In the genomic region with DNA sequence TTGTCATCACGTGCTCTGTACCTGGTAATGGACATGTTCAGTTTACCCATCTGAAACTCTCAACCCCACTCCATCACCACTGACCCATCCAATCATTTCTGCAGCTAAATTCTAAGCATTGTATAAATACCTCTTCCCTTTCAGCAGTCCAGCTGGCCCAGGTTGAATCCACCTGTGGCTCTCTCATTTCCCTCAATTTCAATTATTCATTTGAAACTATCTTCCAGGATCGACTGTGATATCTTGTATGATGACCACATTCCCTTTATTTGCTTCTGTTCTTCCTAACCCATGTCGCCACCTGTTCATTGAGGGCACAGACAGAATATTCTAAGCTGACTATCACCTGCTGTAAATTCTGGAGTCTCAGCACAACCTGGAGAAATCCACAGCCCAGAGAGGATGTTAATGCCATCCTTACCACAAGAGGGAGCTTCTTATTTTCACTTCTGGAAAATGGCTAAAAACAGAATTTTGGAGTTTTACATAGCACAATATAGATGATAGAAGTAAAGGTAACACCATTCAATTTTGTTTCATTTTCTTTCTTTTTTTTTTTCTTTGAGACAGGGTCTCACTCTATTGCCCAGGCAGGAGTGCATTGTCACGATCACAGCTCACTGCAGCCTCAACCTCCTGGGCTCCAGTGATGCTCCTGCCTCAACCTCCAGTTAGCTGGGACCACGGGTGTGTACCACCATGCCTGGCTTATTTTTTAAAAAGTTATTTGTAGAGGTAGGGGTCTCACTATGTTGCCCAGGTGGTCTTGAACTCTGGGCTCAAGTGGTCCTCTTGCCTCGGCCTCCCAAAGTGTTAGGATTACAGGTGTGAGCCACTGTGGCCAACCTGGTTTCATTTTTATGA, we compare ENCODE assay signal across 8 cellular contexts. TPM values are rescaled to one million over a fixed set of nuclear protein-coding genes. Genes with fewer than 3 reads are reported as not detected.
DNase-seq lines count a peak whose midpoint lies in the region; ATAC-seq and TF ChIP-seq lines count a peak whose summit lies in the region.

No MANE protein-coding gene starts in this region.

- peaks cover under 1% of the 10 kb centered on the region for H3K4me1 Mint-ChIP-seq in CD4-positive, alpha-beta T cell (ENCODE audit: low read depth)

- intact Hi-C loops in CD4-positive, alpha-beta T cell (cut with DNase I, micrococcal nuclease), result loop anchor here (2.0 to 5.0 kb wide), 3 partner anchors 37 to 442 kb away; partner anchors contain the start of genes ZNF20 (in 2 of the 2) and ZNF823 (in 1 of the 2)

- H3K27ac ChIP-seq in CD4-positive, alpha-beta T cell (ENCODE audit: low read depth, low read length), result no peak overlapping the region

- POLR2A ChIA-PET in CD4-positive, alpha-beta T cell (lab: Charles Lee), result interaction anchor here (0.6 kb wide), 1 partner anchor 192 kb away, joined by 3 read pairs; no protein-coding TSS in a partner anchor

- peaks cover 7% of the 10 kb centered on the region for H3K27me3 ChIP-seq in CD4-positive, alpha-beta T cell (ENCODE audit: control insufficient read depth, insufficient read depth, low read length)

- CTCF ChIA-PET in CD4-positive, alpha-beta T cell (lab: Charles Lee), result interaction anchor here (1.0 to 1.5 kb wide), 4 partner anchors 9 to 139 kb away, joined by 3 to 5 read pairs (median 4); no protein-coding TSS in a partner anchor

- ATAC-seq in CD4-positive, alpha-beta T cell (ENCODE audit: poor library complexity), result peak; percentile 17
- ATAC-seq in HG03025 (IDR thresholded peaks at IDR 0.05; ENCODE audit: low FRiP score, unreplicated experiment) (no peak), GM19328 (IDR thresholded peaks at IDR 0.05; ENCODE audit: unreplicated experiment) (no peak)

- H3K9me3 Mint-ChIP-seq in CD4-positive, alpha-beta T cell, result no peaks in the 10 kb centered on the region

- H3K9me3 ChIP-seq in CD4-positive, alpha-beta T cell (ENCODE audit: control insufficient read depth, low read length), result no peaks in the 10 kb centered on the region

- H3K27me3 Mint-ChIP-seq in CD4-positive, alpha-beta T cell, result peaks cover 16% of the 10 kb centered on the region

- peak; percentile 67 for TF ChIP-seq CTCF in CD4-positive, alpha-beta T cell (IDR thresholded peaks at IDR 0.05)

- no peak overlapping the region for H3K4me3 Mint-ChIP-seq in CD4-positive, alpha-beta T cell

- DNase-seq in CD4-positive, alpha-beta T cell, result no peak
- DNase-seq in HCEC 1CT, result peak; percentile 15
- peak; percentile 63 for DNase-seq in RPMI8226
- peak; percentile 40 to 63 for DNase-seq in erythroblast (lab: John Stamatoyannopoulos, UW)
- DNase-seq in putamen (ENCODE audit: low spot score), result peak; percentile 15
- DNase-seq in activated gamma-delta T cell (lab: John Stamatoyannopoulos, UW), result no peak

- H3K36me3 Mint-ChIP-seq in CD4-positive, alpha-beta T cell (ENCODE audit: low read depth), result no peaks in the 10 kb centered on the region

- no peak overlapping the region for H3K27ac Mint-ChIP-seq in CD4-positive, alpha-beta T cell

- no peak for TF ChIP-seq POLR2A in erythroblast (IDR thresholded peaks at IDR 0.05; ENCODE audit: low read length)

RNA-seq across cellular contexts. Expression of gene ZNF823, which starts 38.6 kb away (rescaled TPM):
- total RNA-seq in CD4-positive, alpha-beta T cell, result 1 to 10 TPM; 1.7 to 2.2 TPM

Comparison
In these comparisons a context has a peak if more than half of its experiments do, and no peak if none do; other contexts are left out.
1. DNase-seq: peak in HCEC 1CT (single experiment), RPMI8226 (single experiment), erythroblast (2 of 2) and putamen (single experiment); none in CD4-positive, alpha-beta T cell (0 of 10) and activated gamma-delta T cell (single experiment).